In genomic region chr1:89262643-89263042, GRCh38 we compare ENCODE assay signal across 8 cellular contexts. TPM values are rescaled to one million over a fixed set of nuclear protein-coding genes. Genes with fewer than 3 reads are reported as not detected.
DNase-seq lines count a peak whose midpoint lies in the region; ATAC-seq and TF ChIP-seq lines count a peak whose summit lies in the region.

No MANE protein-coding gene starts in this region.

- no peak for DNase-seq in stimulated activated naive CD8-positive, alpha-beta T cell treated with anti-CD3 and anti-CD28 coated beads, Interleukin-15, amount 100 ng/mL, for 72 hours
- no peak for DNase-seq in stimulated activated naive CD8-positive, alpha-beta T cell treated with anti-CD3 and anti-CD28 coated beads, Interleukin-15, Interleukin-2, amounts not matched to agents 100 U/mL and 50 U/mL, for 24 hours
- DNase-seq in WTC11 (ENCODE audit: low spot score), result no peak
- peak; percentile 12 for DNase-seq in hepatocyte (ENCODE audit: low spot score)
- DNase-seq in central memory CD4-positive, alpha-beta T cell, result no peak
- no peak for DNase-seq in naive thymus-derived CD8-positive, alpha-beta T cell
- no peak for DNase-seq in NCI-H146 (lab: John Stamatoyannopoulos, UW)

- H3K4me1 Mint-ChIP-seq in stimulated activated naive CD8-positive, alpha-beta T cell treated with anti-CD3 and anti-CD28 coated beads, Interleukin-15, amount 100 ng/mL, for 72 hours, result peaks cover 76% of the 10 kb centered on the region
- H3K4me1 Mint-ChIP-seq in WTC11, result peaks cover 15% of the 10 kb centered on the region
- H3K4me1 Mint-ChIP-seq in naive thymus-derived CD8-positive, alpha-beta T cell, result peaks cover 34 to 77% (median 59%) of the 10 kb centered on the region in 4 donors

- ATAC-seq in stimulated activated naive CD8-positive, alpha-beta T cell treated with anti-CD3 and anti-CD28 coated beads, Interleukin-15, amount 100 ng/mL, for 72 hours, result no peak
- ATAC-seq in stimulated activated naive CD8-positive, alpha-beta T cell treated with anti-CD3 and anti-CD28 coated beads, Interleukin-15, Interleukin-2, amounts not matched to agents 100 U/mL and 50 U/mL, for 24 hours, result no peak
- ATAC-seq in WTC11 (peak; percentile 53), GM21529 (IDR thresholded peaks at IDR 0.05; ENCODE audit: unreplicated experiment) (no peak)
- ATAC-seq in naive thymus-derived CD8-positive, alpha-beta T cell, result no peak

- CTCF ChIA-PET in WTC11 (lab: Charles Lee), result interaction anchor here (1.5 kb wide), 1 partner anchor 96 kb away, joined by 3 read pairs; no protein-coding TSS in a partner anchor

- POLR2A ChIA-PET in WTC11 (lab: Charles Lee), result no interaction called here
- POLR2A ChIA-PET in naive thymus-derived CD8-positive, alpha-beta T cell (lab: Charles Lee), result no interaction called here

- H3K4me3 ChIP-seq in hepatocyte, result no peak overlapping the region

- peaks cover 3% of the 10 kb centered on the region for H3K4me1 ChIP-seq in hepatocyte (ENCODE audit: insufficient read depth)

- TF ChIP-seq CTCF in WTC11 (IDR thresholded peaks at IDR 0.05), result no peak
- no peak for TF ChIP-seq CTCF in hepatocyte (IDR thresholded peaks at IDR 0.05; ENCODE audit: poor library complexity)

- WGBS in hepatocyte (ENCODE audit: low lambda C conversion rate, missing lambda C conversion rate), result 56% methylated on average over 2 of the region's 2 CpGs

- peaks cover 4 to 6% of the 10 kb centered on the region in 2 donors for H3K9me3 Mint-ChIP-seq in stimulated activated naive CD8-positive, alpha-beta T cell treated with anti-CD3 and anti-CD28 coated beads, Interleukin-15, amount 100 ng/mL, for 72 hours
- H3K9me3 Mint-ChIP-seq in WTC11, result peaks cover 3% of the 10 kb centered on the region; the same call in 1 of the 2 replicates
- H3K9me3 Mint-ChIP-seq in naive thymus-derived CD8-positive, alpha-beta T cell, result peaks cover 0 to 6% (median 1%) of the 10 kb centered on the region in 9 donors

- H3K9me2 ChIP-seq in hepatocyte (replicated peaks; ENCODE audit: insufficient read depth), result no peaks in the 10 kb centered on the region

- H3K9me3 ChIP-seq in hepatocyte (ENCODE audit: low read depth), result no peaks in the 10 kb centered on the region

- H3K4me2 ChIP-seq in hepatocyte, result no peak overlapping the region

- peak overlapping the region in 1 of 2 donors; percentile 35 for H3K27ac Mint-ChIP-seq in stimulated activated naive CD8-positive, alpha-beta T cell treated with anti-CD3 and anti-CD28 coated beads, Interleukin-15, amount 100 ng/mL, for 72 hours
- H3K27ac Mint-ChIP-seq in WTC11, result no peak overlapping the region
- H3K27ac Mint-ChIP-seq in naive thymus-derived CD8-positive, alpha-beta T cell, result peak overlapping the region in 5 of 10 donors; percentile 6 to 71 (median 41)

- H3K4me3 Mint-ChIP-seq in stimulated activated naive CD8-positive, alpha-beta T cell treated with anti-CD3 and anti-CD28 coated beads, Interleukin-15, amount 100 ng/mL, for 72 hours, result peak overlapping the region; percentile 23 to 41
- H3K4me3 Mint-ChIP-seq in WTC11, result no peak overlapping the region
- H3K4me3 Mint-ChIP-seq in naive thymus-derived CD8-positive, alpha-beta T cell, result peak overlapping the region in 3 of 10 donors; percentile 20 to 36 (median 24)

- no peaks in the 10 kb centered on the region for H4K20me1 ChIP-seq in hepatocyte (ENCODE audit: insufficient read depth, poor library complexity, severe bottlenecking)

- H3K27me3 Mint-ChIP-seq in stimulated activated naive CD8-positive, alpha-beta T cell treated with anti-CD3 and anti-CD28 coated beads, Interleukin-15, amount 100 ng/mL, for 72 hours, result no peaks in the 10 kb centered on the region
- no peaks in the 10 kb centered on the region for H3K27me3 Mint-ChIP-seq in WTC11 (ENCODE audit: low read depth)
- no peaks in the 10 kb centered on the region for H3K27me3 Mint-ChIP-seq in naive thymus-derived CD8-positive, alpha-beta T cell

- H3K79me2 ChIP-seq in hepatocyte, result no peaks in the 10 kb centered on the region

- no peak overlapping the region for H2AFZ ChIP-seq in hepatocyte

- H3K36me3 ChIP-seq in hepatocyte (replicated peaks; ENCODE audit: insufficient read depth, low read depth), result no peaks in the 10 kb centered on the region

- no peaks in the 10 kb centered on the region for H3K36me3 Mint-ChIP-seq in WTC11
- peaks cover 25 to 58% (median 57%) of the 10 kb centered on the region in 3 donors for H3K36me3 Mint-ChIP-seq in naive thymus-derived CD8-positive, alpha-beta T cell

- no peak overlapping the region for H3K27ac ChIP-seq in hepatocyte

- H3K27me3 ChIP-seq in hepatocyte, result no peaks in the 10 kb centered on the region

TF ChIP-seq in WTC11, 78 proteins besides CTCF, POLR2A, EP300 and RAD21:
- TF ChIP-seq USF1 (CRISPR knock-in tag; IDR thresholded peaks at IDR 0.05) (no peak), ZNF121 (CRISPR knock-in tag; IDR thresholded peaks at IDR 0.05) (no peak), TEAD4 (CRISPR knock-in tag; IDR thresholded peaks at IDR 0.05) (no peak), FOXJ3 (CRISPR knock-in tag; IDR thresholded peaks at IDR 0.05; ENCODE audit: borderline replicate concordance) (no peak), NFYB (CRISPR knock-in tag; conservative IDR thresholded peaks at IDR 0.05; ENCODE audit: low read depth) (no peak), IRF2 (CRISPR knock-in tag; IDR thresholded peaks at IDR 0.05; ENCODE audit: borderline replicate concordance, low read depth) (no peak), NFATC4 (CRISPR knock-in tag; IDR thresholded peaks at IDR 0.05) (no peak), ZNF396 (CRISPR knock-in tag; IDR thresholded peaks at IDR 0.05; ENCODE audit: borderline replicate concordance) (no peak), ZNF317 (CRISPR knock-in tag; IDR thresholded peaks at IDR 0.05; ENCODE audit: borderline replicate concordance, low read depth) (no peak), CBFB (CRISPR knock-in tag; IDR thresholded peaks at IDR 0.05; ENCODE audit: low read depth) (no peak), ZNF138 (CRISPR knock-in tag; conservative IDR thresholded peaks at IDR 0.05) (no peak)
- TF ChIP-seq, protein P1, sequence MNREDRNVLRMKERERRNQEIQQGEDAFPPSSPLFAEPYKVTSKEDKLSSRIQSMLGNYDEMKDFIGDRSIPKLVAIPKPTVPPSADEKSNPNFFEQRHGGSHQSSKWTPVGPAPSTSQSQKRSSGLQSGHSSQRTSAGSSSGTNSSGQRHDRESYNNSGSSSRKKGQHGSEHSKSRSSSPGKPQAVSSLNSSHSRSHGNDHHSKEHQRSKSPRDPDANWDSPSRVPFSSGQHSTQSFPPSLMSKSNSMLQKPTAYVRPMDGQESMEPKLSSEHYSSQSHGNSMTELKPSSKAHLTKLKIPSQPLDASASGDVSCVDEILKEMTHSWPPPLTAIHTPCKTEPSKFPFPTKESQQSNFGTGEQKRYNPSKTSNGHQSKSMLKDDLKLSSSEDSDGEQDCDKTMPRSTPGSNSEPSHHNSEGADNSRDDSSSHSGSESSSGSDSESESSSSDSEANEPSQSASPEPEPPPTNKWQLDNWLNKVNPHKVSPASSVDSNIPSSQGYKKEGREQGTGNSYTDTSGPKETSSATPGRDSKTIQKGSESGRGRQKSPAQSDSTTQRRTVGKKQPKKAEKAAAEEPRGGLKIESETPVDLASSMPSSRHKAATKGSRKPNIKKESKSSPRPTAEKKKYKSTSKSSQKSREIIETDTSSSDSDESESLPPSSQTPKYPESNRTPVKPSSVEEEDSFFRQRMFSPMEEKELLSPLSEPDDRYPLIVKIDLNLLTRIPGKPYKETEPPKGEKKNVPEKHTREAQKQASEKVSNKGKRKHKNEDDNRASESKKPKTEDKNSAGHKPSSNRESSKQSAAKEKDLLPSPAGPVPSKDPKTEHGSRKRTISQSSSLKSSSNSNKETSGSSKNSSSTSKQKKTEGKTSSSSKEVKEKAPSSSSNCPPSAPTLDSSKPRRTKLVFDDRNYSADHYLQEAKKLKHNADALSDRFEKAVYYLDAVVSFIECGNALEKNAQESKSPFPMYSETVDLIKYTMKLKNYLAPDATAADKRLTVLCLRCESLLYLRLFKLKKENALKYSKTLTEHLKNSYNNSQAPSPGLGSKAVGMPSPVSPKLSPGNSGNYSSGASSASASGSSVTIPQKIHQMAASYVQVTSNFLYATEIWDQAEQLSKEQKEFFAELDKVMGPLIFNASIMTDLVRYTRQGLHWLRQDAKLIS (CRISPR knock-in tag; IDR thresholded peaks at IDR 0.05; ENCODE audit: borderline replicate concordance), result no peak
- TF ChIP-seq, protein P2, sequence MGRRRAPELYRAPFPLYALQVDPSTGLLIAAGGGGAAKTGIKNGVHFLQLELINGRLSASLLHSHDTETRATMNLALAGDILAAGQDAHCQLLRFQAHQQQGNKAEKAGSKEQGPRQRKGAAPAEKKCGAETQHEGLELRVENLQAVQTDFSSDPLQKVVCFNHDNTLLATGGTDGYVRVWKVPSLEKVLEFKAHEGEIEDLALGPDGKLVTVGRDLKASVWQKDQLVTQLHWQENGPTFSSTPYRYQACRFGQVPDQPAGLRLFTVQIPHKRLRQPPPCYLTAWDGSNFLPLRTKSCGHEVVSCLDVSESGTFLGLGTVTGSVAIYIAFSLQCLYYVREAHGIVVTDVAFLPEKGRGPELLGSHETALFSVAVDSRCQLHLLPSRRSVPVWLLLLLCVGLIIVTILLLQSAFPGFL (CRISPR knock-in tag; IDR thresholded peaks at IDR 0.05; ENCODE audit: borderline replicate concordance), result no peak
- TF ChIP-seq, protein P3, sequence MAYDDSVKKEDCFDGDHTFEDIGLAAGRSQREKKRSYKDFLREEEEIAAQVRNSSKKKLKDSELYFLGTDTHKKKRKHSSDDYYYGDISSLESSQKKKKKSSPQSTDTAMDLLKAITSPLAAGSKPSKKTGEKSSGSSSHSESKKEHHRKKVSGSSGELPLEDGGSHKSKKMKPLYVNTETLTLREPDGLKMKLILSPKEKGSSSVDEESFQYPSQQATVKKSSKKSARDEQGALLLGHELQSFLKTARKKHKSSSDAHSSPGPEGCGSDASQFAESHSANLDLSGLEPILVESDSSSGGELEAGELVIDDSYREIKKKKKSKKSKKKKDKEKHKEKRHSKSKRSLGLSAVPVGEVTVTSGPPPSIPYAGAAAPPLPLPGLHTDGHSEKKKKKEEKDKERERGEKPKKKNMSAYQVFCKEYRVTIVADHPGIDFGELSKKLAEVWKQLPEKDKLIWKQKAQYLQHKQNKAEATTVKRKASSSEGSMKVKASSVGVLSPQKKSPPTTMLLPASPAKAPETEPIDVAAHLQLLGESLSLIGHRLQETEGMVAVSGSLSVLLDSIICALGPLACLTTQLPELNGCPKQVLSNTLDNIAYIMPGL (CRISPR knock-in tag; IDR thresholded peaks at IDR 0.05), result no peak

RNA-seq across cellular contexts. Expression of gene GBP5, which starts 10.0 kb away (rescaled TPM):
- 0.17 to 0.25 TPM (median 0.23 TPM) in 3 replicates for total RNA-seq in WTC11 (2021)
- total RNA-seq in hepatocyte, result not detected in 2 replicates
- polyA plus RNA-seq in hepatocyte, result not detected in 2 replicates
- 10 to 100 TPM; 19.9 to 22.2 TPM for total RNA-seq in naive thymus-derived CD8-positive, alpha-beta T cell
- 10 to 100 TPM; 24.6 to 51.9 (median 48.7) TPM for polyA plus RNA-seq in naive thymus-derived CD8-positive, alpha-beta T cell

Comparison
In these comparisons a context has a peak if more than half of its experiments do, and no peak if none do; other contexts are left out.
1. RNA of gene GBP5, which starts 10.0 kb away (total RNA-seq): 19.9 to 22.2 TPM in naive thymus-derived CD8-positive, alpha-beta T cell; 0.17 to 0.25 TPM in WTC11 and not detected in hepatocyte; every median in the first group is over 10 times any median in the second.